In the genomic region with DNA sequence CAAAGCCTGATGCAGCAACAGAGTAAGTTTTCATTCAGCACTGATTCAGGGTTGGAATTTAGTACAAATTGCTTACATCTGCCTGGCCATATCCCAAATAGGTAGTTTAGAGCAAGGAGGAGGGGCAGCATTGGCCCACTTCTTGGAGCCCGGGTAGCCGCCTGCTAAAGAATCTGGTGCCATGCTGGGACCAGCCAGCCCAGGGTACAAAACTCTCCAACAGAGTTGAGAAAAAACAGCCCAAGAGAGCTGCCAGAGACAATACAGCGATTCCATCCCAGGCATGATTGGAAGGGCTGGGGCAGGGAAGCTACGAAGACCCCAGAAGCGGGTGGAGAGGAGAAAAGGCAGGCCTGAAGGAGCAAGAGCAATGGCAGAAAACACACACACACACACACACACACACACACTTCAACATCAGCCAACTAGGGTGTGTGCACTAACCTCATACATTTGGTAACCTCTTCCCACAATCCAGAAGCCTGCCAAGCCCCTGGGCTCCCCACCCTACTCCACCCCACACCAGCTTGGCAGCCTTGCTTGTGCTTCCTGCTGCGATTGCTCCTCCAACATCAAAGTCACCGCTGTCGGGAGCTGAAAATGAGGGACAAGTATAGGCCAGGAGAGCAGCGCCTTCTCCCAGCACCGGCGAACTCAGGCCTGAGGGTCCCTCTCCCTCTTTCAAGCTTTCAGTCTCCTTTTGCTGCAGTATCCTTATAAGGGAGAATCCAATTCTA, we compare ENCODE assay signal across 8 cellular contexts. TPM values are rescaled to one million over a fixed set of nuclear protein-coding genes. Genes with fewer than 3 reads are reported as not detected.
DNase-seq lines count a peak whose midpoint lies in the region; ATAC-seq and TF ChIP-seq lines count a peak whose summit lies in the region.

No MANE protein-coding gene starts in this region.

- DNase-seq in T-helper 22 cell (ENCODE audit: low read depth), result peak; percentile 8
- peak; percentile 80 for DNase-seq in epithelial cell of esophagus (ENCODE audit: low read depth)
- DNase-seq in vagina (ENCODE audit: extremely low spot score in 2 of 2), result no peak
- DNase-seq in pons (ENCODE audit: low spot score), result no peak

- peaks cover 39% of the 10 kb centered on the region for H4K20me1 ChIP-seq in BLaER1

- intact Hi-C loops in vagina (cut with DNase I), result loop anchor here (2.0 to 10.0 kb wide), 2 partner anchors 49 to 329 kb away; a partner anchor contains a TSS

- peaks cover 22% of the 10 kb centered on the region for H3K36me3 ChIP-seq in BLaER1
- H3K36me3 ChIP-seq in mucosa of stomach (ENCODE audit: control insufficient read depth, insufficient read depth, low read length), result peaks cover 3% of the 10 kb centered on the region
- no peaks in the 10 kb centered on the region for H3K36me3 ChIP-seq in vagina

- peak overlapping the region; percentile 93 for H3K9ac ChIP-seq in BLaER1
- peak overlapping the region; percentile 89 for H3K9ac ChIP-seq in mucosa of stomach (ENCODE audit: low read length)

- peak overlapping the region; percentile 100 for H3K4me2 ChIP-seq in BLaER1

- peaks cover 78% of the 10 kb centered on the region for H3K4me1 ChIP-seq in BLaER1
- peaks cover 31% of the 10 kb centered on the region for H3K4me1 ChIP-seq in mucosa of stomach (ENCODE audit: control insufficient read depth, insufficient read depth, low read length)
- peaks cover 27% of the 10 kb centered on the region for H3K4me1 ChIP-seq in vagina

- H3K27ac ChIP-seq in BLaER1 (peak overlapping the region; percentile 97), vagina (peak overlapping the region; percentile 86)

- TF ChIP-seq CTCF in epithelial cell of esophagus (IDR thresholded peaks at IDR 0.05; ENCODE audit: insufficient read depth, low read depth, low read length, missing control alignments) (no peak), vagina (IDR thresholded peaks at IDR 0.05) (no peak)

- peak; percentile 2 for ATAC-seq in HG03342 (IDR thresholded peaks at IDR 0.05; ENCODE audit: unreplicated experiment)
- ATAC-seq in GM19463 (IDR thresholded peaks at IDR 0.05; ENCODE audit: unreplicated experiment), result no peak

- TF ChIP-seq POLR2A in vagina (IDR thresholded peaks at IDR 0.05), result no peak

- H3K4me3 ChIP-seq in BLaER1 (peak overlapping the region; percentile 88), epithelial cell of esophagus (ENCODE audit: low read length) (peak overlapping the region; percentile 84), mucosa of stomach (ENCODE audit: low read length) (peak overlapping the region; percentile 97), vagina (peak overlapping the region; percentile 62 to 94)

- H3K9me3 ChIP-seq in BLaER1, result no peaks in the 10 kb centered on the region
- H3K9me3 ChIP-seq in mucosa of stomach (ENCODE audit: control insufficient read depth, low read length), result no peaks in the 10 kb centered on the region
- H3K9me3 ChIP-seq in vagina, result no peaks in the 10 kb centered on the region

- H3K27me3 ChIP-seq in BLaER1 (no peaks in the 10 kb centered on the region), mucosa of stomach (ENCODE audit: control insufficient read depth, insufficient read depth, low read length) (no peaks in the 10 kb centered on the region), vagina (no peaks in the 10 kb centered on the region)

RNA-seq across cellular contexts. Expression of a gene that starts 1.3 kb away (rescaled TPM):
- total RNA-seq in vagina, result 52.1 TPM

RNA-seq across cellular contexts. Expression of a gene that starts 22.9 kb away (rescaled TPM):
- 90.1 TPM for total RNA-seq in vagina

Comparison
In these comparisons a context has a peak if more than half of its experiments do, and no peak if none do; other contexts are left out.
1. DNase-seq: peak in T-helper 22 cell (single experiment) and epithelial cell of esophagus (single experiment); none in vagina (0 of 2) and pons (single experiment).
2. Peak in every context shown above with its lines, with median percentiles within 50 percentile points of each other: H3K4me3 ChIP-seq.